ENCODE assay signal across 36 cellular contexts in the genomic region with DNA sequence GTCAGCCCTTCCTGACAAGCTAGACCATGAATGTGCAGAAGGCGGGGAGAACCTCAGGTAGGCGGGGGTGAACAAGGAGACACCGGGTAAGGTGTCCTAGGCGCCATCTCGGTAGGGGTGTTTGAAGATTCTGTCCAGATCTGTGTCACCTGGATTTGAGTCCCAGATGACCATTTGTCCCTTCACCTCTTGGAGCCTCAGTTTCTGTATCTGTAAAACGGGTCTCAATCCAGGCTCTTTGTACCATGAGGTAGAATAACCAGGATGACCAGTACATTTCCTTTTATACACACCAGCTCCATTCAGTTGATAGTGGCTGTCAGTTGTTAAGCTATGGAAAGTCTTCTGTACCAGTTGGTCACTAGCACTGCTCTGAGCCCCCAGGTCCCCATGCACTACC.
"Had no signal": no experiment of that assay in that cellular context is flagged by ENCODE, and none has a peak within 500 bp of the region (broad histone marks: within the 10 kb centered on the region; RNA-seq: fewer than 3 reads in every experiment).

No MANE protein-coding gene starts in this region.

- H3K9me3 ChIP-seq: MG63 had no signal

- H3K27me3 ChIP-seq: MG63 had no signal

- H3K4me3 ChIP-seq: MG63 had no signal

- DNase-seq: Karpas-422, Kasumi-1, MG63, MM.1S, MV-4-11, NCI-H1048, NCI-H1092, NCI-H1092 treated with DMSO at 0.1 percent for 48 hours, NCI-H1105, NCI-H1105 treated with DMSO at 0.1 percent for 48 hours, NCI-H1417, NCI-H1417 treated with DMSO at 0.1 percent for 48 hours, NCI-H1436, NCI-H1436 treated with DMSO at 0.1 percent for 48 hours, NCI-H146, NCI-H1694, NCI-H1694 treated with DMSO at 0.1 percent for 48 hours, NCI-H187, NCI-H187 treated with DMSO at 0.1 percent for 48 hours, NCI-H1930, NCI-H2029, NCI-H2029 treated with DMSO at 0.1 percent for 48 hours, NCI-H2081, NCI-H2081 treated with DMSO at 0.1 percent for 48 hours, NCI-H2107, NCI-H2171, NCI-H2171 treated with DMSO at 0.1 percent for 48 hours, NCI-H2227 treated with DMSO at 0.1 percent for 48 hours, NCI-H226, NCI-H345, NCI-H446, NCI-H446 treated with DMSO at 0.1 percent for 48 hours, NCI-H510A, NCI-H510A treated with DMSO at 0.1 percent for 48 hours, NCI-H524, NCI-H524 treated with DMSO at 0.1 percent for 48 hours had no signal
